ENCODE assay signal across 6 cellular contexts in the genomic region with DNA sequence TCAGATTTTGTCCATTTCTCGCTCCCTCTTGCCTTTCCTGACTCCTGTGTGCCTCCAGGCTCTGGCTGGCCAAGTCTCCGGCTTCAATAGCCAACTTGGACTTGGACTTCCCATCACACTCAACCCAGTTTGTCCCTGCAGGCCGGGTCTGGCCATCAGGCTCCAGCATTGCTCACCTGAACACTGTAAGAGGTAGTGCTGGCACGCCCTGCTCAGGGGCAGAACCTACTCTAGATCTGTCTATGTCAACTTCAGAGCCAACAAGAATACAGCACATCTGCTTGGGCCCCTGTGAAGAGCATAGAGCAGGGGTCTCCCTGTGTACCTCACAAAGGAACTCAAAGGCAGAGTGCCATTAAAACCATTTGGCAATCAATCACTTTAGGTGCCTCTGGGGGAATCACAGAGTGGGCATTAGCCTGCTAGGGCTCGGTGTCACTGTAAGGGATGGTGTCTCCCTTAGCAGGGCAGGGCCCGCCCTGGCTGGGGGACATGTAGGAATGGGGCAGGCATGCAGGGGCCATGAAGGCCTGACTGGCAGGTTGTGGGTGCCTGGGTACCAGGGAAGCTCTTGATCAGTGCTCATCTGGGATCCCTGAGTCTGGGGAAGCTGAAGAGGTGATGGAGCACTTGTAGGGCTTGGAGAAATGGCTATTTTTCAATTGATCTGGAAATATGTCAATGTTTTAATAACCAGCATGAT.
"Had no signal": no experiment of that assay in that cellular context is flagged by ENCODE, and none has a peak within 500 bp of the region (broad histone marks: within the 10 kb centered on the region; RNA-seq: fewer than 3 reads in every experiment).

No MANE protein-coding gene starts in this region.

- H3K27ac ChIP-seq: HL-60 had no signal

- H3K4me1 Mint-ChIP-seq: IgD-negative memory B cell had no signal

- H3K9me3 Mint-ChIP-seq: IgD-negative memory B cell had no signal

- ATAC-seq: HepG2, K562 had no signal

- H3K4me3 ChIP-seq: K562 had no signal

- H3K4me3 Mint-ChIP-seq: IgD-negative memory B cell had no signal

- DNase-seq: IMR-90, KBM-7 had no signal

- H3K36me3 Mint-ChIP-seq: IgD-negative memory B cell had no signal
